8 cellular contexts compared by ENCODE assay signal in the genomic region with DNA sequence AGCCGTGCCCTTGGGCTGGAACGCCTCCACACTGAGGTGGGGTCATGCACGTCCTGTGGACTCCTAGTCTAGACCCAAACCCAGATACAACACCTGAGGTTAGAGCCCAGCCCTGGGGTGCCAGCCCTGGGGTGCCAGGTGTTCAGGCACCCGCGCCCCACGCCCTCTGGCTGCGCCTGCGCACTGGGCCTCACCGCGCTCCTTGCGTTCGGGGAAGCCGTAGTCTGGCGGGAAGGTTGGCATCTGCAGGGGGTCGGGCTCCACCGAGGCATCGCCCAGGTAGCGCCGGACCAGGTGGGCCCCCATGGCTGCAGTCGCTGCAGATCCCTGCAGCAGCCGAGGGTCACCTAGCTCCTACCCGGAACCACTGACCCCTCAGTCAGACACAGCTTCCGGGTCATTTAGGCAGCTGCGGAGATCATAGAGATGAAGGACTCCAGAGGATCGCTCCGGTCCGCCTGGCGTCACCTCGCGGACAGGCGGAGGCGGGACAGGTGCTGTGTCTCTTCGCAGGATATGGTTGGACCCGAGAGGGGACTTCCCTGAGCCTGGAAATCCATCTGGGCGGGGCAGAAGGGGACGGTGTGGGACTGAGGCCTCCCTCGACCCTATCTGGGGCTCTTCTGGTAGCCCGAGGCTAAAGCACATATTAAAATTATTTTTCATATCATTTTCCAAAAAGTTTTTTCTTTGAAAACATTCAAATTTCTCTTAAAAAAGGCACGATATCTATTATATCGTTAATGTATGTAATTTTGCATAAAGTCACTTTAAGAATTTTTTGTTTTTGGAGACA. TPM values are rescaled to one million over a fixed set of nuclear protein-coding genes. Genes with fewer than 3 reads are reported as not detected.
DNase-seq lines count a peak whose midpoint lies in the region; ATAC-seq, FAIRE-seq and TF ChIP-seq lines count a peak whose summit lies in the region.

NDUFB7 (minus strand) TSS at position 372 of the 796 bp plus-strand sequence; CDS start at position 306, 66 bp downstream.

- no peaks in the 10 kb centered on the region for H3K9me2 ChIP-seq in OCI-LY1 (ENCODE audit: low read depth, low read length)

- peak; percentile 79 for DNase-seq in DMS 273 treated with DMSO at 0.1 percent for 48 hours (lab: John Stamatoyannopoulos, UW)
- DNase-seq in HuH-7 (ENCODE audit: low spot score) = peak; percentile 88
- peak; percentile 90 for DNase-seq in activated CD8-positive, alpha-beta memory T cell treated with anti-CD3 and anti-CD28 coated beads, Interleukin-2, amount 50 U/mL, for 48 hours
- DNase-seq in endothelial cell of umbilical vein (ENCODE audit: low read depth, low spot score) = peak; percentile 94
- DNase-seq in middle frontal gyrus (ENCODE audit: extremely low spot score, low spot score) = peak; percentile 91
- DNase-seq in stimulated activated CD8-positive, alpha-beta memory T cell treated with anti-CD3 and anti-CD28 coated beads, Interleukin-2, amount 100 ng/mL, for 48 hours (ENCODE audit: low read depth in 2 of 2) = peak; percentile 85 to 86

- no peaks in the 10 kb centered on the region for H3F3A ChIP-seq in OCI-LY1 (ENCODE audit: insufficient read depth, low read length)

- H3K4me3 ChIP-seq in OCI-LY1 (ENCODE audit: low read depth, low read length, poor library complexity, severe bottlenecking) = peak within 1 kb of the TSS; percentile 78
- peak within 1 kb of the TSS; percentile 48 to 96 (median 70) for H3K4me3 ChIP-seq in endothelial cell of umbilical vein (replicated peaks in 1 of 3; ENCODE audit: insufficient read depth in 1 of 3, low read depth in 1 of 3, low read length in 3 of 3)

- TF ChIP-seq CTCF in OCI-LY1 (IDR thresholded peaks at IDR 0.05; ENCODE audit: low read length) (peak; percentile 91), endothelial cell of umbilical vein (IDR thresholded peaks at IDR 0.05; ENCODE audit: extremely low read depth in 1 of 2, insufficient read depth in 1 of 2, low read depth in 1 of 2, low read length in 2 of 2) (peak; percentile 71 to 73)

- H4K20me1 ChIP-seq in OCI-LY1 (ENCODE audit: insufficient read depth, low read length) (no peaks in the 10 kb centered on the region), endothelial cell of umbilical vein (replicated peaks; ENCODE audit: control insufficient read depth, extremely low read depth, insufficient read depth, low read length) (no peaks in the 10 kb centered on the region)

- H3K9me3 ChIP-seq in OCI-LY1 (ENCODE audit: low read length) (no peaks in the 10 kb centered on the region), endothelial cell of umbilical vein (replicated peaks; ENCODE audit: control insufficient read depth, insufficient read depth, low read length) (no peaks in the 10 kb centered on the region)

- H3K36me3 ChIP-seq in OCI-LY1 (ENCODE audit: insufficient read depth, low read length) = peaks cover 8% of the 10 kb centered on the region; the same call in 1 of the 2 replicates
- peaks cover 0 to 2% of the 10 kb centered on the region in 2 experiments for H3K36me3 ChIP-seq in endothelial cell of umbilical vein (ENCODE audit: control insufficient read depth in 2 of 2, extremely low read depth in 1 of 2, insufficient read depth in 2 of 2, low read length in 2 of 2)

- H3K79me2 ChIP-seq in OCI-LY1 (ENCODE audit: insufficient read depth, low read length) = peaks cover 9% of the 10 kb centered on the region
- peaks cover 22% of the 10 kb centered on the region for H3K79me2 ChIP-seq in endothelial cell of umbilical vein (ENCODE audit: control insufficient read depth, insufficient read depth, low read length)

- ATAC-seq in GM21515 (IDR thresholded peaks at IDR 0.05; ENCODE audit: unreplicated experiment) = peak; percentile 78

- TF ChIP-seq POLR2A in endothelial cell of umbilical vein (IDR thresholded peaks at IDR 0.05; ENCODE audit: low read depth, low read length) = peak; percentile 62

- POLR2A ChIA-PET in endothelial cell of umbilical vein (lab: Charles Lee) = no interaction called here

- H3K9me1 ChIP-seq in endothelial cell of umbilical vein (replicated peaks; ENCODE audit: control insufficient read depth, extremely low read depth, insufficient read depth, low read length) = no peaks in the 10 kb centered on the region

- CTCF ChIA-PET in endothelial cell of umbilical vein (lab: Charles Lee) = interaction anchor here (1.0 to 12.1 kb wide), 4 partner anchors 15 to 115 kb away, joined by 4 to 342 read pairs (median 10); partner anchors contain the start of genes DNAJB1 and ZNF333

- H3K4me1 ChIP-seq in OCI-LY1 (ENCODE audit: insufficient read depth, low read length, severe bottlenecking) = peaks cover 27% of the 10 kb centered on the region
- H3K4me1 ChIP-seq in endothelial cell of umbilical vein (ENCODE audit: control insufficient read depth, extremely low read depth, insufficient read depth, low read length) = peaks cover 8% of the 10 kb centered on the region

- H3K9ac ChIP-seq in OCI-LY1 (ENCODE audit: low read length) (peak within 1 kb of the TSS; percentile 79), endothelial cell of umbilical vein (replicated peaks; ENCODE audit: extremely low read depth, insufficient read depth, low read length) (peak within 1 kb of the TSS; percentile 62)

- H3K4me2 ChIP-seq in OCI-LY1 (ENCODE audit: low read length) (peak within 1 kb of the TSS; percentile 88), endothelial cell of umbilical vein (ENCODE audit: insufficient read depth, low read length) (peak within 1 kb of the TSS; percentile 16)

- H3K27ac ChIP-seq in OCI-LY1 (ENCODE audit: low read depth, low read length, poor library complexity, severe bottlenecking) (peak within 1 kb of the TSS; percentile 55), endothelial cell of umbilical vein (ENCODE audit: insufficient read depth, low read depth, low read length) (peak within 1 kb of the TSS; percentile 6)

- dilution Hi-C loops in endothelial cell of umbilical vein (cut with MboI; ENCODE audit: extremely low pct_ligation_motif_present, low sequenced_read_pairs) = no loop called here

- peak; percentile 99 for FAIRE-seq in endothelial cell of umbilical vein (lab: Jason Lieb, UNC)

- intact Hi-C loops in endothelial cell of umbilical vein (cut with micrococcal nuclease) = loop anchor here (1.0 kb wide), 1 partner anchor 118 kb away; the partner anchor contains the start of gene ZNF333

- TSS peak; percentile 48 for BruUV-seq in endothelial cell of umbilical vein (replicated peaks; lab: Mats Ljungman, UMichigan)

- H2AFZ ChIP-seq in OCI-LY1 (ENCODE audit: low read length) = no peak within 1 kb of the TSS
- peak within 1 kb of the TSS; percentile 66 for H2AFZ ChIP-seq in endothelial cell of umbilical vein (ENCODE audit: low read depth, low read length)

- H3K27me3 ChIP-seq in OCI-LY1 (ENCODE audit: insufficient read depth, low read length) (no peaks in the 10 kb centered on the region), endothelial cell of umbilical vein (ENCODE audit: control insufficient read depth in 2 of 2, insufficient read depth in 2 of 2, low read length in 2 of 2) (no peaks in the 10 kb centered on the region)

TF ChIP-seq in endothelial cell of umbilical vein, 7 proteins besides CTCF, POLR2A, EP300 and RAD21:
- peak; percentile 82 for TF ChIP-seq POLR2AphosphoS5 (IDR thresholded peaks at IDR 0.05; ENCODE audit: insufficient read depth, low read depth, low read length)
- no peak for TF ChIP-seq MYC (IDR thresholded peaks at IDR 0.05; ENCODE audit: low read depth, low read length)

RNA-seq across cellular contexts. Expression of gene NDUFB7, which starts in this region (rescaled TPM):
- 170 and 177 TPM in 2 replicates for total RNA-seq in endothelial cell of umbilical vein
- polyA plus RNA-seq in endothelial cell of umbilical vein = 655 and 916 TPM in 2 replicates
- 304 and 482 TPM in 2 replicates for polyA plus RNA-seq in endothelial cell of umbilical vein (2011; cell fraction: cytosol; rRNA removed)
- polyA plus RNA-seq in endothelial cell of umbilical vein (2011; cell fraction: nucleus; rRNA removed) = 91.3 and 158 TPM in 2 replicates
- polyA plus RNA-seq in endothelial cell of umbilical vein (2012) = 112 and 205 TPM in 2 replicates
- 73.0 and 77.9 TPM in 2 replicates for polyA minus RNA-seq in endothelial cell of umbilical vein
- polyA minus RNA-seq in endothelial cell of umbilical vein (2011; cell fraction: cytosol; rRNA and poly(A)+ RNA removed) = 132 TPM
- 10.6 and 25.2 TPM in 2 replicates for polyA minus RNA-seq in endothelial cell of umbilical vein (2011; cell fraction: nucleus; rRNA and poly(A)+ RNA removed)

Comparison
In these comparisons a context has a peak if more than half of its experiments do, and no peak if none do; other contexts are left out.
1. Peak in every context shown above with its lines: DNase-seq, ATAC-seq, H3K4me3 ChIP-seq and H3K27ac ChIP-seq.